1 cellular context compared by ENCODE assay signal in genomic region chr20:33291830-33292355, GRCh38.
TF ChIP-seq lines count a peak whose summit lies in the region.

No MANE protein-coding gene starts in this region.

TF ChIP-seq in K562, 482 proteins besides CTCF, POLR2A, EP300 and RAD21 (continued from another document):
- TF ChIP-seq HBP1 (CRISPR knock-in tag; IDR thresholded peaks at IDR 0.05) (peak; percentile 54; the same call in 1 of the 2 replicates), ZNF609 (CRISPR knock-in tag; IDR thresholded peaks at IDR 0.05; ENCODE audit: borderline replicate concordance) (no peak), ZFP36 (IDR thresholded peaks at IDR 0.05; ENCODE audit: low read depth, low read length, partially characterized antibody) (peak; percentile 5), CTCFL (IDR thresholded peaks at IDR 0.05; ENCODE audit: borderline replicate concordance, insufficient read depth, low read depth, low read length, poor library complexity, severe bottlenecking) (peak; percentile 44), XRCC5 (IDR thresholded peaks at IDR 0.05; ENCODE audit: low read depth, low read length) (peak; percentile 62; the same call in 1 of the 2 replicates)
